In genomic region chr1:205321959-205322283, GRCh38 we compare ENCODE assay signal across 8 cellular contexts. TPM values are rescaled to one million over a fixed set of nuclear protein-coding genes. Genes with fewer than 3 reads are reported as not detected.
DNase-seq lines count a peak whose midpoint lies in the region; ATAC-seq and TF ChIP-seq lines count a peak whose summit lies in the region.

No MANE protein-coding gene starts in this region.

- H3K27me3 ChIP-seq in thyroid gland = no peaks in the 10 kb centered on the region

- DNase-seq in activated naive CD4-positive, alpha-beta T cell treated with anti-CD3 and anti-CD28 coated beads, Interleukin-2, amount 10 ng/mL, durations not matched to agents 7 days and 5 days = no peak
- no peak for DNase-seq in activated naive CD4-positive, alpha-beta T cell treated with Interleukin-2 at 50 U/mL for 16 hours
- DNase-seq in memory B cell (ENCODE audit: low spot score in 2 of 2) (no peak), thyroid gland (no peak), NCI-H1092 treated with DMSO at 0.1 percent for 48 hours (lab: John Stamatoyannopoulos, UW) (no peak), HT-29 (ENCODE audit: low spot score) (no peak)

- peak overlapping the region; percentile 90 for H3K4me3 Mint-ChIP-seq in activated naive CD4-positive, alpha-beta T cell treated with anti-CD3 and anti-CD28 coated beads, Interleukin-2, amount 10 ng/mL, durations not matched to agents 7 days and 5 days
- peak overlapping the region; percentile 88 for H3K4me3 Mint-ChIP-seq in activated T-helper 17 cell treated with anti-CD3 and anti-CD28 coated beads, Interleukin-2, amount 50 U/mL, for 72 hours
- peak overlapping the region; percentile 100 for H3K4me3 Mint-ChIP-seq in memory B cell

- H3K9me3 Mint-ChIP-seq in activated naive CD4-positive, alpha-beta T cell treated with anti-CD3 and anti-CD28 coated beads, Interleukin-2, amount 10 ng/mL, durations not matched to agents 7 days and 5 days = no peaks in the 10 kb centered on the region
- H3K9me3 Mint-ChIP-seq in activated T-helper 17 cell treated with anti-CD3 and anti-CD28 coated beads, Interleukin-2, amount 50 U/mL, for 72 hours = no peaks in the 10 kb centered on the region
- no peaks in the 10 kb centered on the region for H3K9me3 Mint-ChIP-seq in memory B cell

- CTCF ChIA-PET in activated naive CD4-positive, alpha-beta T cell treated with anti-CD3 and anti-CD28 coated beads, Interleukin-2, amount 10 ng/mL, durations not matched to agents 7 days and 5 days (lab: Charles Lee) = interaction anchor here (0.8 to 29.1 kb wide), 7 partner anchors 8 to 44 kb away, joined by 3 to 1108 read pairs (median 5); no protein-coding TSS in a partner anchor

- H3K36me3 Mint-ChIP-seq in activated naive CD4-positive, alpha-beta T cell treated with anti-CD3 and anti-CD28 coated beads, Interleukin-2, amount 10 ng/mL, durations not matched to agents 7 days and 5 days = peaks cover 27% of the 10 kb centered on the region
- no peaks in the 10 kb centered on the region for H3K36me3 Mint-ChIP-seq in activated T-helper 17 cell treated with anti-CD3 and anti-CD28 coated beads, Interleukin-2, amount 50 U/mL, for 72 hours (ENCODE audit: low read depth)
- H3K36me3 Mint-ChIP-seq in memory B cell = peaks cover 16% of the 10 kb centered on the region

- H3K27ac ChIP-seq in thyroid gland = peak overlapping the region; percentile 94 to 97 (median 97)

- TF ChIP-seq CTCF in thyroid gland (IDR thresholded peaks at IDR 0.05) = no peak

- no peak for TF ChIP-seq POLR2A in thyroid gland (IDR thresholded peaks at IDR 0.05)

- no peak overlapping the region for H3K27ac Mint-ChIP-seq in activated naive CD4-positive, alpha-beta T cell treated with anti-CD3 and anti-CD28 coated beads, Interleukin-2, amount 10 ng/mL, durations not matched to agents 7 days and 5 days
- no peak overlapping the region for H3K27ac Mint-ChIP-seq in activated T-helper 17 cell treated with anti-CD3 and anti-CD28 coated beads, Interleukin-2, amount 50 U/mL, for 72 hours
- H3K27ac Mint-ChIP-seq in memory B cell = peak overlapping the region; percentile 99

- peaks cover 27 to 40% of the 10 kb centered on the region in 2 donors for H3K4me1 ChIP-seq in thyroid gland

- H3K9me3 ChIP-seq in thyroid gland = no peaks in the 10 kb centered on the region

- WGBS in thyroid gland, 2 donors = 45 to 68% methylated on average over 2 to 3 of the region's 5 CpGs

- H3K36me3 ChIP-seq in thyroid gland = no peaks in the 10 kb centered on the region

- peak overlapping the region in 1 of 3 donors; percentile 87 for H3K4me3 ChIP-seq in thyroid gland (replicated peaks in 1 of 3)

- intact Hi-C loops in thyroid gland (cut with DNase I) = loop anchor here (2.0 kb wide), 1 partner anchor 49 kb away; no protein-coding TSS in a partner anchor

- ATAC-seq in activated T-helper 17 cell treated with anti-CD3 and anti-CD28 coated beads, Interleukin-2, amount 50 U/mL, for 72 hours (replicated peaks) = no peak
- ATAC-seq in memory B cell (ENCODE audit: low read depth) = no peak
- ATAC-seq in GM19395 (IDR thresholded peaks at IDR 0.05; ENCODE audit: unreplicated experiment) = no peak

- peaks cover 59% of the 10 kb centered on the region for H3K4me1 Mint-ChIP-seq in activated naive CD4-positive, alpha-beta T cell treated with anti-CD3 and anti-CD28 coated beads, Interleukin-2, amount 10 ng/mL, durations not matched to agents 7 days and 5 days
- peaks cover 37% of the 10 kb centered on the region for H3K4me1 Mint-ChIP-seq in activated T-helper 17 cell treated with anti-CD3 and anti-CD28 coated beads, Interleukin-2, amount 50 U/mL, for 72 hours
- H3K4me1 Mint-ChIP-seq in memory B cell = peaks cover 45% of the 10 kb centered on the region

- H3K27me3 Mint-ChIP-seq in activated naive CD4-positive, alpha-beta T cell treated with anti-CD3 and anti-CD28 coated beads, Interleukin-2, amount 10 ng/mL, durations not matched to agents 7 days and 5 days = peaks cover 32% of the 10 kb centered on the region
- H3K27me3 Mint-ChIP-seq in activated T-helper 17 cell treated with anti-CD3 and anti-CD28 coated beads, Interleukin-2, amount 50 U/mL, for 72 hours = peaks cover 4% of the 10 kb centered on the region
- peaks cover 2% of the 10 kb centered on the region for H3K27me3 Mint-ChIP-seq in memory B cell

RNA-seq across cellular contexts. Expression of gene NUAK2, which starts 0.4 kb away (rescaled TPM):
- 1 to 10 TPM; 1.2 to 2.9 TPM for total RNA-seq in activated T-helper 17 cell treated with anti-CD3 and anti-CD28 coated beads, Interleukin-2, amount 50 U/mL, for 72 hours
- 10 to 100 TPM; 16.8 to 41.0 (median 26.8) TPM for total RNA-seq in thyroid gland
- 2.4 and 3.9 TPM in 2 replicates for total RNA-seq in HT-29 (2014; rRNA removed; shearing (Covaris generic))

RNA-seq across cellular contexts. Expression of gene KLHDC8A, which starts 34.8 kb away (rescaled TPM):
- not detected for total RNA-seq in activated T-helper 17 cell treated with anti-CD3 and anti-CD28 coated beads, Interleukin-2, amount 50 U/mL, for 72 hours
- 1 to 10 TPM; 1.1 to 2.0 (median 1.5) TPM for total RNA-seq in thyroid gland
- not detected in 2 replicates for total RNA-seq in HT-29 (2014; rRNA removed; shearing (Covaris generic))
